ENCODE assay signal across 1 cellular context in the genomic region with DNA sequence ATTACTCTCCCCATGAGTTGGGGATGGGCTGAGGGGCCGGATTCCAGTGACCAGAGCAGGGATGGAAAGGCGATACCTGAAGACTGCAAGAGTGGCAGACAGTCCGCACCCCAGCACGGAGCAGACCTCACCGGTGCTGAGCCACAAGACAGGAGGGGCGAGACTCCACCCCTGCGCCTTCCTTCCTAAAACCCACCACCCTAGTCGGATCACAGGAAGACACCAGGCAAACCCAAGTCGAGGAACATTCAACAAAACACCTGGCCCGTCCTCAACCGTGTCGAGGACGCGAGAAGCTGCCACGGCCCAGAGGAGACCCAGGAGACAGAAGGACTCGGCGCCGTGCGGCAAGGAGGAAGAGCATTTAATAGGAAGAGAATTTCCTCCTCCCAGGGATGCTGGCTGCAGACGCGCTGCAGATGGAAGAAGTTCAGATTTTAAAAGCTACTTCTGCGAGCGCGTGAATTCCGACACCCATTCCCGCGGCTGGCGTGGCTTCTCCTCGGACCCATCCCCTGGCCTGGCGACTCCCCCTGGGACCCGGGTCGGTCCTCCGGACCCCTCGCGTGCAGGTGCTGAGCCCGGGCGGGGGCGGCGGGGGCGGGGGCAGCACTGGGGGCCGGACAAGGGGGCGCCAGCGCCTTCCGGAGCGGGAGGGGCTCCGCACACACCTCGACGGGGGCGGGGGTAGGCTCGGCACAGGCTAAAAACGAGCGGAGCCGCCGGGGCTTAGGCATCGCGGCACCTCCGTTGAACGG.
TF ChIP-seq lines count a peak whose summit lies in the region.

No MANE protein-coding gene starts in this region.

TF ChIP-seq in A549, 52 proteins besides CTCF, POLR2A, EP300 and RAD21 (continued from another document):
- TF ChIP-seq CHD4 (IDR thresholded peaks at IDR 0.05; ENCODE audit: borderline replicate concordance) (no peak), CHD2 (IDR thresholded peaks at IDR 0.05; ENCODE audit: low read length, partially characterized antibody) (no peak), CBX2 (IDR thresholded peaks at IDR 0.05; ENCODE audit: borderline replicate concordance, low read depth) (no peak), HMGXB4 (CRISPR knock-in tag; IDR thresholded peaks at IDR 0.05; ENCODE audit: borderline replicate concordance) (no peak), EHMT2 (IDR thresholded peaks at IDR 0.05; ENCODE audit: low read depth) (no peak), HOXA7 (CRISPR knock-in tag; IDR thresholded peaks at IDR 0.05) (no peak), CBX8 (IDR thresholded peaks at IDR 0.05) (no peak)
